In genomic region chr2:18559531-18559930, GRCh38 we compare ENCODE assay signal across 7 cellular contexts. TPM values are rescaled to one million over a fixed set of nuclear protein-coding genes. Genes with fewer than 3 reads are reported as not detected.
A peak's percentile ranks its signal among the peaks of the same experiment; 100 is the strongest.
DNase-seq lines count a peak whose midpoint lies in the region; ATAC-seq and TF ChIP-seq lines count a peak whose summit lies in the region.

No MANE protein-coding gene starts in this region.

- BruUV-seq in OCI-LY7 (replicated peaks; lab: Mats Ljungman, UMichigan): TSS peak; percentile 56

- peak overlapping the region; percentile 55 for H3K27ac ChIP-seq in OCI-LY7 (ENCODE audit: low read depth, low read length, poor library complexity, severe bottlenecking)

- H3K9ac ChIP-seq in endocrine pancreas (ENCODE audit: control insufficient read depth, insufficient read depth, low read length): peak overlapping the region; percentile 70

- ATAC-seq in GM19438 (IDR thresholded peaks at IDR 0.05; ENCODE audit: low read depth, unreplicated experiment) (peak; percentile 1), GM18498 (IDR thresholded peaks at IDR 0.05; ENCODE audit: unreplicated experiment) (no peak)

- H3K27me3 ChIP-seq in endocrine pancreas (ENCODE audit: control insufficient read depth, insufficient read depth, low read length): no peaks in the 10 kb centered on the region
- H3K27me3 ChIP-seq in neuron (ENCODE audit: insufficient read depth, low read length): no peaks in the 10 kb centered on the region

- H4K20me1 ChIP-seq in OCI-LY7 (ENCODE audit: insufficient read depth, low read length): peaks cover 12% of the 10 kb centered on the region; the same call in 1 of the 2 replicates

- CTCF ChIA-PET in OCI-LY7 (lab: Charles Lee; ENCODE audit: unreplicated experiment): interaction anchor here (0.9 kb wide), 1 partner anchor 39 kb away, joined by 3 read pairs; no protein-coding TSS in a partner anchor

- H3K4me1 ChIP-seq in OCI-LY7 (ENCODE audit: insufficient read depth, low read length, poor library complexity, severe bottlenecking) (peaks cover 24% of the 10 kb centered on the region), endocrine pancreas (ENCODE audit: control insufficient read depth, insufficient read depth, low read length) (peaks cover 14% of the 10 kb centered on the region), neuron (ENCODE audit: insufficient read depth, low read length) (peaks cover 21% of the 10 kb centered on the region)

- intact Hi-C loops in OCI-LY7 (cut with micrococcal nuclease; ENCODE audit: unreplicated experiment): no loop called here

- DNase-seq in OCI-LY7 (ENCODE audit: low spot score) (no peak), NCI-H2107 treated with DMSO at 0.1 percent for 48 hours (lab: John Stamatoyannopoulos, UW; ENCODE audit: unreplicated experiment) (no peak), GM19238 (ENCODE audit: insufficient read length, low spot score) (no peak)

- peak overlapping the region; percentile 71 for H3K4me2 ChIP-seq in OCI-LY7 (ENCODE audit: low read length)

- peaks cover 17% of the 10 kb centered on the region for H3K36me3 ChIP-seq in OCI-LY7 (ENCODE audit: insufficient read depth, low read length)
- H3K36me3 ChIP-seq in endocrine pancreas (ENCODE audit: control insufficient read depth, insufficient read depth, low read length): peaks cover 6% of the 10 kb centered on the region
- peaks cover 13% of the 10 kb centered on the region for H3K36me3 ChIP-seq in neuron (ENCODE audit: insufficient read depth, low read length)

- no peaks in the 10 kb centered on the region for H3K9me2 ChIP-seq in OCI-LY7 (ENCODE audit: insufficient read depth, low read length)

- H2AFZ ChIP-seq in OCI-LY7 (ENCODE audit: low read length) (no peak overlapping the region), neuron (ENCODE audit: low read depth, low read length) (peak overlapping the region; percentile 82)

- H3K9me3 ChIP-seq in OCI-LY7 (ENCODE audit: low read length): peaks cover 7% of the 10 kb centered on the region; the same call in 1 of the 2 replicates
- H3K9me3 ChIP-seq in endocrine pancreas (ENCODE audit: control insufficient read depth, low read length): peaks cover 4% of the 10 kb centered on the region
- no peaks in the 10 kb centered on the region for H3K9me3 ChIP-seq in neuron (ENCODE audit: low read length)

- POLR2A ChIA-PET in OCI-LY7 (lab: Charles Lee): interaction anchor here (0.6 to 2.6 kb wide), 10 partner anchors 11 to 788 kb away, joined by 3 to 10 read pairs (median 4); no protein-coding TSS in a partner anchor

- H3K4me3 ChIP-seq in OCI-LY7 (ENCODE audit: low read depth, low read length, poor library complexity, severe bottlenecking) (peak overlapping the region; percentile 88), endocrine pancreas (ENCODE audit: control insufficient read depth, insufficient read depth, low read length) (peak overlapping the region; percentile 78), neuron (ENCODE audit: low read length) (peak overlapping the region; percentile 56)

- no peak for TF ChIP-seq CTCF in OCI-LY7 (conservative IDR thresholded peaks at IDR 0.05; ENCODE audit: low read length)

- peaks cover 29% of the 10 kb centered on the region for H3K79me2 ChIP-seq in OCI-LY7 (ENCODE audit: insufficient read depth, low read depth, low read length)

RNA-seq across cellular contexts. Expression of gene RDH14, which starts 0.9 kb away (rescaled TPM):
- 25.2 and 27.5 TPM in 2 replicates for total RNA-seq in OCI-LY7 (2014; rRNA removed; shearing (Covaris generic))
- total RNA-seq in OCI-LY7 (2022): 20.6 and 24.0 TPM in 2 replicates

RNA-seq across cellular contexts. Expression of gene NT5C1B, which starts 29.8 kb away (rescaled TPM):
- not detected in 2 replicates for total RNA-seq in OCI-LY7 (2014; rRNA removed; shearing (Covaris generic))
- total RNA-seq in OCI-LY7 (2022): not detected in 2 replicates
